In genomic region chr18:44588466-44588865, GRCh38 we compare ENCODE assay signal across 22 cellular contexts.
"Had no signal": no experiment of that assay in that cellular context is flagged by ENCODE, and none has a peak within 500 bp of the region (broad histone marks: within the 10 kb centered on the region; RNA-seq: fewer than 3 reads in every experiment).

No MANE protein-coding gene starts in this region.

- H3K4me3 ChIP-seq: esophagus squamous epithelium, lung, transverse colon, vagina had no signal

- ATAC-seq: activated CD8-positive, alpha-beta T cell treated with anti-CD3 and anti-CD28 coated beads for 36 hours; activated naive CD8-positive, alpha-beta T cell treated with anti-CD3 and anti-CD28 coated beads, Interleukin-2, amount 50 U/mL, for 24 hours had no signal

- H3K27me3 ChIP-seq: esophagus squamous epithelium, transverse colon, vagina had no signal

- FAIRE-seq: bronchial epithelial cell, endothelial cell of umbilical vein, keratinocyte had no signal

- H3K9me3 ChIP-seq: esophagus squamous epithelium, transverse colon, vagina had no signal

- H3K36me3 ChIP-seq: esophagus squamous epithelium, transverse colon, vagina had no signal

- H3K4me1 Mint-ChIP-seq: activated naive CD8-positive, alpha-beta T cell treated with anti-CD3 and anti-CD28 coated beads, Interleukin-2, amount 50 U/mL, for 24 hours had no signal

- H3K27ac Mint-ChIP-seq: activated CD8-positive, alpha-beta T cell treated with anti-CD3 and anti-CD28 coated beads for 36 hours; activated naive CD8-positive, alpha-beta T cell treated with anti-CD3 and anti-CD28 coated beads, Interleukin-2, amount 50 U/mL, for 24 hours; activated T-helper 2 cell treated with anti-CD3 and anti-CD28 coated beads, Interferon-gamma antibody, Interleukin-2, Interleukin-4, amounts not matched to agents 10 μg/mL and 5 μg/mL and 100 μg/mL, durations not matched to agents 14 hours and 24 hours and 36 hours; nephron had no signal

- H3K9me3 Mint-ChIP-seq: activated CD8-positive, alpha-beta T cell treated with anti-CD3 and anti-CD28 coated beads for 36 hours; activated naive CD8-positive, alpha-beta T cell treated with anti-CD3 and anti-CD28 coated beads, Interleukin-2, amount 50 U/mL, for 24 hours; activated T-helper 2 cell treated with anti-CD3 and anti-CD28 coated beads, Interferon-gamma antibody, Interleukin-2, Interleukin-4, amounts not matched to agents 10 μg/mL and 5 μg/mL and 100 μg/mL, durations not matched to agents 14 hours and 24 hours and 36 hours; nephron had no signal

- H3K4me3 Mint-ChIP-seq: activated CD8-positive, alpha-beta T cell treated with anti-CD3 and anti-CD28 coated beads for 36 hours; activated naive CD8-positive, alpha-beta T cell treated with anti-CD3 and anti-CD28 coated beads, Interleukin-2, amount 50 U/mL, for 24 hours; nephron had no signal

- DNase-seq: activated CD4-positive, alpha-beta T cell treated with anti-CD3 and anti-CD28 coated beads for 48 hours; activated CD4-positive, CD25-positive, alpha-beta regulatory T cell; activated CD8-positive, alpha-beta T cell treated with anti-CD3 and anti-CD28 coated beads for 36 hours; activated naive CD4-positive, alpha-beta T cell treated with Interleukin-2 at 50 U/mL for 16 hours; activated naive CD8-positive, alpha-beta T cell treated with anti-CD3 and anti-CD28 coated beads, Interleukin-2, amount 50 U/mL, for 24 hours; activated T-cell treated with anti-CD3 and anti-CD28 coated beads, Interleukin-2, amount 50 U/mL, for 1 hour; cerebellar nuclear complex; dermis blood vessel endothelial cell; effector memory CD4-positive, alpha-beta T cell; esophagus squamous epithelium; foreskin melanocyte; midbrain; stimulated activated naive CD4-positive, alpha-beta T cell; T-helper 9 cell; transverse colon had no signal
